In the genomic region with DNA sequence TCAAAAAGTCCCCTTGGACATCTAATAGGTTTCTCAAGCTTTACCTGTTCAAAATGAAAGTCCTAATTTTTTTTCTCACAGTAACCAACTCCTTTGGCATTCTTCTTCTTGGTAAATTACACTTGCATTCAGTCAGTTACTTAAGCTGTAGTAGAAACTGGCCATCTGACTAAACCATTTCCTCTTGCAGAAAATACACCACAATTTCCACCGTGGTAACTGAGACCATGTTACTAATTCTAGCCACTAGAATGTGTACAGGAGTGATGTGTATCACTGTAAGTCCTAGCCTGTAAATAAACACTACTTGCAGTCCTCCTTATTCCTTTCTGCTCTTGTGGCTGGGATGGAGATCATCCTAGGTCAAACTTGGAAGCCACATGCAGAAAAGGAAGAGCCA, we compare ENCODE assay signal across 21 cellular contexts.
"Had no signal": no experiment of that assay in that cellular context is flagged by ENCODE, and none has a peak within 500 bp of the region (broad histone marks: within the 10 kb centered on the region; RNA-seq: fewer than 3 reads in every experiment).

No MANE protein-coding gene starts in this region.

- H3K79me2 ChIP-seq: parathyroid adenoma had no signal

- DNase-seq: activated CD4-positive, alpha-beta T cell treated with anti-CD3 and anti-CD28 coated beads, Interleukin-2, amount 50 U/mL, for 1 hour; activated CD4-positive, CD25-positive, alpha-beta regulatory T cell treated with anti-CD3 and anti-CD28 coated beads, Interleukin-2, amount 50 U/mL, for 72 hours; activated CD8-positive, alpha-beta memory T cell treated with anti-CD3 and anti-CD28 coated beads, Interleukin-2, amount 50 U/mL, for 4 hours; activated naive CD4-positive, alpha-beta T cell treated with anti-CD3 and anti-CD28 coated beads, Interleukin-2, amount 50 U/mL, for 16 hours; activated T-cell treated with anti-CD3 and anti-CD28 coated beads, Interleukin-2, amount 50 U/mL, for 4 hours; cerebellar nuclear complex; effector CD8-positive, alpha-beta T cell; immature natural killer cell; kidney glomerular epithelial cell; mesenchymal stem cell; natural killer cell; stimulated activated naive B cell treated with anti-CD40 and anti-IgM and Interleukin-4, amounts not matched to agents 10 μg/mL and 1 μg/mL and 100 μg/mL, for 72 hours; T1000; upper lobe of left lung had no signal

- H3K4me3 ChIP-seq: smooth muscle cell, thoracic aorta, upper lobe of left lung had no signal

- ATAC-seq: activated T-cell treated with anti-CD3 and anti-CD28 coated beads, Interleukin-2, amount 50 U/mL, for 4 hours; esophagus mucosa; natural killer cell; sciatic nerve; stimulated activated naive B cell treated with anti-CD40 and anti-IgM and Interleukin-4, amounts not matched to agents 10 μg/mL and 1 μg/mL and 100 μg/mL, for 72 hours had no signal

- H3K27me3 ChIP-seq: upper lobe of left lung had no signal

- FAIRE-seq: astrocyte, bronchial epithelial cell had no signal

- H3K9ac ChIP-seq: parathyroid adenoma had no signal

- H2AFZ ChIP-seq: parathyroid adenoma had no signal

- H3K36me3 ChIP-seq: thoracic aorta, upper lobe of left lung had no signal

- H3K9me3 ChIP-seq: thoracic aorta, upper lobe of left lung had no signal

- H3K27ac ChIP-seq: parathyroid adenoma, thoracic aorta, upper lobe of left lung had no signal

- H3K4me2 ChIP-seq: smooth muscle cell had no signal
